ENCODE assay signal across 11 cellular contexts in genomic region chr6:167150815-167151557, GRCh38. TPM values are rescaled to one million over a fixed set of nuclear protein-coding genes. Genes with fewer than 3 reads are reported as not detected.
DNase-seq lines count a peak whose midpoint lies in the region; ATAC-seq and TF ChIP-seq lines count a peak whose summit lies in the region.
"Had no signal": no experiment of that assay in that cellular context is flagged by ENCODE, and none has a peak within 500 bp of the region (broad histone marks: within the 10 kb centered on the region; RNA-seq: fewer than 3 reads in every experiment).

No MANE protein-coding gene starts in this region.

- H3K36me3 ChIP-seq in gastroesophageal sphincter, result no peaks in the 10 kb centered on the region

- CTCF ChIA-PET in activated CD4-positive, alpha-beta memory T cell treated with anti-CD3 and anti-CD28 coated beads for 36 hours (lab: Charles Lee), result interaction anchor here (0.6 to 1.5 kb wide), 3 partner anchors 30 to 110 kb away, joined by 3 read pairs; no protein-coding TSS in a partner anchor
- CTCF ChIA-PET in activated CD4-positive, alpha-beta memory T cell treated with anti-CD3 and anti-CD28 coated beads, Interleukin-2, amount 10 ng/mL, durations not matched to agents 7 days and 5 days (lab: Charles Lee), result interaction anchor here (0.6 kb wide), 1 partner anchor 63 kb away, joined by 3 read pairs; no protein-coding TSS in a partner anchor

- WGBS in gastroesophageal sphincter (ENCODE audit: low coverage in 1 of 2), 2 donors, result 94% methylated on average over 5 to 6 of the region's 6 CpGs

- no peaks in the 10 kb centered on the region for H3K4me1 ChIP-seq in gastroesophageal sphincter

- POLR2A ChIA-PET in activated CD4-positive, alpha-beta memory T cell treated with anti-CD3 and anti-CD28 coated beads for 36 hours (lab: Charles Lee), result interaction anchor here (0.8 kb wide), 1 partner anchor 168 kb away, joined by 3 read pairs; no protein-coding TSS in a partner anchor
- POLR2A ChIA-PET in activated CD4-positive, alpha-beta memory T cell treated with anti-CD3 and anti-CD28 coated beads, Interleukin-2, amount 10 ng/mL, durations not matched to agents 7 days and 5 days (lab: Charles Lee), result interaction anchor here (1.0 kb wide), 1 partner anchor 31 kb away, joined by 3 read pairs; no protein-coding TSS in a partner anchor

- peak overlapping the region; percentile 30 for H3K27ac Mint-ChIP-seq in activated CD4-positive, alpha-beta memory T cell treated with anti-CD3 and anti-CD28 coated beads for 36 hours
- no peak overlapping the region for H3K27ac Mint-ChIP-seq in activated CD4-positive, alpha-beta memory T cell treated with anti-CD3 and anti-CD28 coated beads, Interleukin-2, amount 10 ng/mL, durations not matched to agents 7 days and 5 days
- H3K27ac Mint-ChIP-seq in memory B cell, result peak overlapping the region; percentile 92

- H3K27me3 ChIP-seq in gastroesophageal sphincter, result no peaks in the 10 kb centered on the region

- TF ChIP-seq CTCF in gastroesophageal sphincter (IDR thresholded peaks at IDR 0.05), result no peak

- H3K4me3 ChIP-seq in gastroesophageal sphincter, result no peak overlapping the region

- intact Hi-C loops in activated CD4-positive, alpha-beta memory T cell treated with anti-CD3 and anti-CD28 coated beads for 36 hours (cut with micrococcal nuclease), result loop anchor here (2.0 to 5.0 kb wide), 3 partner anchors 32 to 319 kb away; no protein-coding TSS in a partner anchor

- ATAC-seq in GM21423 (IDR thresholded peaks at IDR 0.05; ENCODE audit: unreplicated experiment) (peak; percentile 55), HG03175 (IDR thresholded peaks at IDR 0.05; ENCODE audit: unreplicated experiment) (peak; percentile 57), memory B cell (ENCODE audit: low read depth) (peak; percentile 75), gastroesophageal sphincter (no peak)
- ATAC-seq: PC-3 had no signal

- no peaks in the 10 kb centered on the region for H3K9me3 ChIP-seq in gastroesophageal sphincter

- no peak overlapping the region for H3K4me3 Mint-ChIP-seq in activated CD4-positive, alpha-beta memory T cell treated with anti-CD3 and anti-CD28 coated beads for 36 hours
- H3K4me3 Mint-ChIP-seq in activated CD4-positive, alpha-beta memory T cell treated with anti-CD3 and anti-CD28 coated beads, Interleukin-2, amount 10 ng/mL, durations not matched to agents 7 days and 5 days, result no peak overlapping the region
- H3K4me3 Mint-ChIP-seq in memory B cell, result peak overlapping the region; percentile 66

- no peak for TF ChIP-seq POLR2A in gastroesophageal sphincter (IDR thresholded peaks at IDR 0.05)

- peaks cover 2% of the 10 kb centered on the region for H3K27me3 Mint-ChIP-seq in activated CD4-positive, alpha-beta memory T cell treated with anti-CD3 and anti-CD28 coated beads for 36 hours
- peaks cover 7% of the 10 kb centered on the region for H3K27me3 Mint-ChIP-seq in activated CD4-positive, alpha-beta memory T cell treated with anti-CD3 and anti-CD28 coated beads, Interleukin-2, amount 10 ng/mL, durations not matched to agents 7 days and 5 days
- H3K27me3 Mint-ChIP-seq in memory B cell, result no peaks in the 10 kb centered on the region

- no peak overlapping the region for H3K27ac ChIP-seq in gastroesophageal sphincter
- H3K27ac ChIP-seq: HL-60 had no signal

- no peaks in the 10 kb centered on the region for H3K9me3 Mint-ChIP-seq in activated CD4-positive, alpha-beta memory T cell treated with anti-CD3 and anti-CD28 coated beads for 36 hours
- H3K9me3 Mint-ChIP-seq in activated CD4-positive, alpha-beta memory T cell treated with anti-CD3 and anti-CD28 coated beads, Interleukin-2, amount 10 ng/mL, durations not matched to agents 7 days and 5 days, result no peaks in the 10 kb centered on the region
- H3K9me3 Mint-ChIP-seq in memory B cell, result no peaks in the 10 kb centered on the region

- peak; percentile 41 for DNase-seq in activated CD4-positive, alpha-beta memory T cell treated with anti-CD3 and anti-CD28 coated beads for 36 hours
- no peak for DNase-seq in activated CD4-positive, alpha-beta memory T cell treated with anti-CD3 and anti-CD28 coated beads, Interleukin-2, amount 10 ng/mL, durations not matched to agents 7 days and 5 days
- peak in 1 of 2 donors; percentile 54 for DNase-seq in memory B cell (ENCODE audit: low spot score in 2 of 2)
- DNase-seq in OCI-M2 (lab: John Stamatoyannopoulos, UW; ENCODE audit: unreplicated experiment), result no peak
- DNase-seq in dermis blood vessel endothelial cell, result no peak
- DNase-seq: PC-3 had no signal

- no peaks in the 10 kb centered on the region for H3K36me3 Mint-ChIP-seq in activated CD4-positive, alpha-beta memory T cell treated with anti-CD3 and anti-CD28 coated beads for 36 hours
- H3K36me3 Mint-ChIP-seq in activated CD4-positive, alpha-beta memory T cell treated with anti-CD3 and anti-CD28 coated beads, Interleukin-2, amount 10 ng/mL, durations not matched to agents 7 days and 5 days (ENCODE audit: low read depth), result no peaks in the 10 kb centered on the region
- no peaks in the 10 kb centered on the region for H3K36me3 Mint-ChIP-seq in memory B cell

- peaks cover 24% of the 10 kb centered on the region for H3K4me1 Mint-ChIP-seq in activated CD4-positive, alpha-beta memory T cell treated with anti-CD3 and anti-CD28 coated beads for 36 hours (ENCODE audit: low read depth)
- H3K4me1 Mint-ChIP-seq in activated CD4-positive, alpha-beta memory T cell treated with anti-CD3 and anti-CD28 coated beads, Interleukin-2, amount 10 ng/mL, durations not matched to agents 7 days and 5 days, result peaks cover 36% of the 10 kb centered on the region
- peaks cover 39% of the 10 kb centered on the region for H3K4me1 Mint-ChIP-seq in memory B cell

- no peak for TF ChIP-seq EP300 in gastroesophageal sphincter (IDR thresholded peaks at IDR 0.05)

RNA-seq across cellular contexts. Expression of gene GPR31, which starts 6.8 kb away (rescaled TPM):
- total RNA-seq in activated CD4-positive, alpha-beta memory T cell treated with anti-CD3 and anti-CD28 coated beads for 36 hours, result not detected
- not detected for total RNA-seq in activated CD4-positive, alpha-beta memory T cell treated with anti-CD3 and anti-CD28 coated beads, Interleukin-2, amount 10 ng/mL, durations not matched to agents 7 days and 5 days
- not detected for total RNA-seq in gastroesophageal sphincter
- total RNA-seq in dermis blood vessel endothelial cell, result not detected in 2 replicates
- total RNA-seq: activated CD8-positive, alpha-beta memory T cell treated with anti-CD3 and anti-CD28 coated beads for 36 hours; PC-3 had no signal

RNA-seq across cellular contexts. Expression of gene CCR6, which starts 28.1 kb away (rescaled TPM):
- 1 to 10 TPM; 5.1 to 7.4 TPM for total RNA-seq in activated CD4-positive, alpha-beta memory T cell treated with anti-CD3 and anti-CD28 coated beads for 36 hours
- 10 to 100 TPM; 20.0 to 20.3 TPM for total RNA-seq in activated CD4-positive, alpha-beta memory T cell treated with anti-CD3 and anti-CD28 coated beads, Interleukin-2, amount 10 ng/mL, durations not matched to agents 7 days and 5 days
- not detected for total RNA-seq in gastroesophageal sphincter
- not detected in 2 replicates for total RNA-seq in dermis blood vessel endothelial cell
- total RNA-seq: PC-3 had no signal
